In genomic region chr1:118918230-118918939, GRCh38 we compare ENCODE assay signal across 13 cellular contexts.
A peak's percentile ranks its signal among the peaks of the same experiment; 100 is the strongest.
DNase-seq lines count a peak whose midpoint lies in the region; ATAC-seq and TF ChIP-seq lines count a peak whose summit lies in the region.
"Had no signal": no experiment of that assay in that cellular context is flagged by ENCODE, and none has a peak within 500 bp of the region (broad histone marks: within the 10 kb centered on the region; RNA-seq: fewer than 3 reads in every experiment).

No MANE protein-coding gene starts in this region.

- in situ Hi-C loops in GM13976 (cut with MboI; ENCODE audit: low sequenced_read_pairs, unreplicated experiment), result no loop called here
- in situ Hi-C loops in KBM-7 (cut with MboI; ENCODE audit: low pct_unique_long_range_greater_than_20kb, low sequenced_read_pairs), result no loop called here

- ATAC-seq in GM19438 (IDR thresholded peaks at IDR 0.05; ENCODE audit: low read depth, unreplicated experiment) (peak; percentile 75), HG02852 (IDR thresholded peaks at IDR 0.05; ENCODE audit: unreplicated experiment) (peak; percentile 85), HG03565 (IDR thresholded peaks at IDR 0.05; ENCODE audit: unreplicated experiment) (peak; percentile 73)

- TF ChIP-seq CTCF in GM13976 (IDR thresholded peaks at IDR 0.05; ENCODE audit: borderline replicate concordance, control extremely low read depth, extremely low read depth, insufficient read depth, missing control alignments), result no peak
- no peak for TF ChIP-seq CTCF in coronary artery (IDR thresholded peaks at IDR 0.05)

- DNase-seq in GM13976 (ENCODE audit: low spot score) (peak; percentile 6), NCI-H2029 treated with DMSO at 0.1 percent for 48 hours (lab: John Stamatoyannopoulos, UW) (no peak), coronary artery (ENCODE audit: low spot score) (no peak), KBM-7 (no peak), NCI-H1436 (lab: John Stamatoyannopoulos, UW) (no peak)
- DNase-seq: activated CD4-positive, alpha-beta T cell treated with anti-CD3 and anti-CD28 coated beads for 1 hour; activated naive CD4-positive, alpha-beta T cell treated with anti-CD3 and anti-CD28 coated beads, Interleukin-2, amount 50 U/mL, for 16 hours; colonic mucosa; mesendoderm; NCI-H146 had no signal

- H3K27ac ChIP-seq in coronary artery, result no peak overlapping the region
- H3K27ac ChIP-seq: colonic mucosa had no signal

- H3K4me3 ChIP-seq in coronary artery, result no peak overlapping the region
- H3K4me3 ChIP-seq: colonic mucosa had no signal
